18 cellular contexts compared by ENCODE assay signal in the genomic region with DNA sequence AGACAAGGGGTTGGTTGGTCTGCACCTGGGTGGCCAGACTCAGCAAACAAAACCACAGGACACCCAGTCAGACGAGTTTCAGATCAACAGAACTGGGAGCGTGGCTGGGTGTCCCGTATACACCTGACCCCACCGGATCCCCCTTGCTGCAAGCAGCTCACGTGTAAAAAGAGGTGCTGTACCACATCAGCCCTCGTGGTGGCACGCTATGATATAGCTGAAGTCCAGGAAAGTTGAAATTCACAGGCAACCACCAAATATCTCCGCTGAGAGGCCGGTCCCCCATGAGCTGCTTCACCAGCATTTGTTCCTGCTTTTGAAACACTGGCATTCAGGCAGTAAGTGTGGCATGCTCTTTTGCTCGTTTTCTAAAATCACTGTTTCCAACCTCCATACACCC.
DNase-seq lines count a peak whose midpoint lies in the region; ATAC-seq and TF ChIP-seq lines count a peak whose summit lies in the region.
"Had no signal": no experiment of that assay in that cellular context is flagged by ENCODE, and none has a peak within 500 bp of the region (broad histone marks: within the 10 kb centered on the region; RNA-seq: fewer than 3 reads in every experiment).

No MANE protein-coding gene starts in this region.

- intact Hi-C loops in Panc1 (cut with micrococcal nuclease; ENCODE audit: unreplicated experiment): no loop called here

- BruUV-seq in Panc1 (replicated peaks; lab: Mats Ljungman, UMichigan): no TSS peak

- H3K9me3 ChIP-seq in Panc1 (ENCODE audit: control insufficient read depth, insufficient read depth, low read depth, low read length): no peaks in the 10 kb centered on the region
- H3K9me3 ChIP-seq: neutrophil had no signal

- ATAC-seq in Panc1: no peak
- no peak for ATAC-seq in HG03196 (IDR thresholded peaks at IDR 0.05; ENCODE audit: unreplicated experiment)
- ATAC-seq in GM19395 (IDR thresholded peaks at IDR 0.05; ENCODE audit: unreplicated experiment): no peak
- no peak for ATAC-seq in GM19035 (IDR thresholded peaks at IDR 0.05; ENCODE audit: unreplicated experiment)
- ATAC-seq: effector memory CD8-positive, alpha-beta T cell; right cardiac atrium had no signal

- CTCF ChIA-PET in Panc1 (lab: Charles Lee): no interaction called here

- no peak overlapping the region for H3K27ac ChIP-seq in Panc1 (ENCODE audit: low read length)
- H3K27ac ChIP-seq: neutrophil had no signal

- POLR2A ChIA-PET in Panc1 (lab: Charles Lee): no interaction called here

- DNase-seq in DMS53 (lab: John Stamatoyannopoulos, UW) (peak; percentile 35), DMS53 treated with DMSO at 0.1 percent for 48 hours (lab: John Stamatoyannopoulos, UW; ENCODE audit: unreplicated experiment) (no peak), KBM-7 (peak; percentile 4), Panc1 (ENCODE audit: low read depth, low spot score) (no peak), iPS-NIHi11 (ENCODE audit: low spot score) (peak; percentile 8)
- DNase-seq: 8988T; activated CD4-positive, alpha-beta T cell treated with anti-CD3 and anti-CD28 coated beads, Interleukin-2, amount 10 ng/mL, durations not matched to agents 24 days and 14 days; activated T-cell treated with anti-CD3 and anti-CD28 coated beads, Interleukin-2, amount 50 U/mL, for 24 hours; CD4-positive, CD25-positive, alpha-beta regulatory T cell; central memory CD4-positive, alpha-beta T cell; effector memory CD8-positive, alpha-beta T cell; NCI-H774; right cardiac atrium; stimulated activated CD8-positive, alpha-beta memory T cell treated with anti-CD3 and anti-CD28 coated beads, Interleukin-4, amount 100 ng/mL, for 48 hours had no signal

- TF ChIP-seq CTCF in Panc1 (IDR thresholded peaks at IDR 0.05): peak; percentile 56

- no peak overlapping the region for H3K4me3 ChIP-seq in Panc1 (ENCODE audit: low read depth in 2 of 2, low read length in 2 of 2)

- in situ Hi-C loops in KBM-7 (cut with MboI; ENCODE audit: low pct_unique_long_range_greater_than_20kb, low sequenced_read_pairs): no loop called here
- in situ Hi-C loops in Panc1 (cut with HindIII; ENCODE audit: low pct_unique_long_range_greater_than_20kb, low sequenced_read_pairs): no loop called here

- no peaks in the 10 kb centered on the region for H3K36me3 ChIP-seq in Panc1 (ENCODE audit: control insufficient read depth, insufficient read depth, low read length)
- H3K36me3 ChIP-seq: neutrophil had no signal

- H3K27me3 ChIP-seq in Panc1 (ENCODE audit: control insufficient read depth, insufficient read depth, low read length): no peaks in the 10 kb centered on the region
- H3K27me3 ChIP-seq: neutrophil had no signal

- H3K4me1 ChIP-seq in Panc1 (ENCODE audit: control insufficient read depth, insufficient read depth, low read length): no peaks in the 10 kb centered on the region

Comparison
In these comparisons a context has a peak if more than half of its experiments do, and no peak if none do; other contexts are left out.
1. DNase-seq: peak in DMS53 (single experiment), KBM-7 (single experiment) and iPS-NIHi11 (single experiment); none in DMS53 treated with DMSO at 0.1 percent for 48 hours (single experiment) and Panc1 (single experiment).